In genomic region chr7:19558527-19558926, GRCh38 we compare ENCODE assay signal across 25 cellular contexts.
A peak's percentile ranks its signal among the peaks of the same experiment; 100 is the strongest.
DNase-seq lines count a peak whose midpoint lies in the region; ATAC-seq and TF ChIP-seq lines count a peak whose summit lies in the region.
"Had no signal": no experiment of that assay in that cellular context is flagged by ENCODE, and none has a peak within 500 bp of the region (broad histone marks: within the 10 kb centered on the region; RNA-seq: fewer than 3 reads in every experiment).

No MANE protein-coding gene starts in this region.

- H3K4me1 Mint-ChIP-seq in osteocyte (ENCODE audit: unreplicated experiment) (peaks cover 59% of the 10 kb centered on the region), endothelial cell (ENCODE audit: unreplicated experiment) (no peaks in the 10 kb centered on the region), WTC11 (no peaks in the 10 kb centered on the region)
- H3K4me1 Mint-ChIP-seq: activated CD4-positive, alpha-beta T cell treated with anti-CD3 and anti-CD28 coated beads, Interleukin-2, amount 10 ng/mL, durations not matched to agents 7 days and 5 days; IgD-negative memory B cell; neural progenitor cell had no signal

- no peak overlapping the region for H3K4me3 Mint-ChIP-seq in osteocyte (ENCODE audit: unreplicated experiment)
- H3K4me3 Mint-ChIP-seq in endothelial cell (ENCODE audit: unreplicated experiment), result no peak overlapping the region
- H3K4me3 Mint-ChIP-seq in WTC11, result no peak overlapping the region
- H3K4me3 Mint-ChIP-seq: activated CD4-positive, alpha-beta T cell treated with anti-CD3 and anti-CD28 coated beads, Interleukin-2, amount 10 ng/mL, durations not matched to agents 7 days and 5 days; neural progenitor cell had no signal

- POLR2A ChIA-PET in WTC11 (lab: Charles Lee), result no interaction called here

- no peak overlapping the region for H3K4me3 ChIP-seq in epithelial cell of esophagus (ENCODE audit: low read length)
- H3K4me3 ChIP-seq: neural progenitor cell, right lobe of liver, SJCRH30 had no signal

- TF ChIP-seq CTCF in epithelial cell of esophagus (IDR thresholded peaks at IDR 0.05; ENCODE audit: insufficient read depth, low read depth, low read length, missing control alignments), result no peak
- no peak for TF ChIP-seq CTCF in osteocyte (IDR thresholded peaks at IDR 0.05)
- TF ChIP-seq CTCF in endothelial cell (IDR thresholded peaks at IDR 0.05; ENCODE audit: unreplicated experiment), result no peak
- TF ChIP-seq CTCF in WTC11 (IDR thresholded peaks at IDR 0.05), result no peak

- H3K9me3 Mint-ChIP-seq in osteocyte (ENCODE audit: unreplicated experiment) (peaks cover 17% of the 10 kb centered on the region), endothelial cell (ENCODE audit: unreplicated experiment) (no peaks in the 10 kb centered on the region), WTC11 (no peaks in the 10 kb centered on the region)
- H3K9me3 Mint-ChIP-seq: activated CD4-positive, alpha-beta T cell treated with anti-CD3 and anti-CD28 coated beads, Interleukin-2, amount 10 ng/mL, durations not matched to agents 7 days and 5 days; neural progenitor cell had no signal

- H3K27ac Mint-ChIP-seq in osteocyte (ENCODE audit: unreplicated experiment) (peak overlapping the region; percentile 97), endothelial cell (ENCODE audit: unreplicated experiment) (no peak overlapping the region), WTC11 (no peak overlapping the region)
- H3K27ac Mint-ChIP-seq: activated CD4-positive, alpha-beta T cell treated with anti-CD3 and anti-CD28 coated beads, Interleukin-2, amount 10 ng/mL, durations not matched to agents 7 days and 5 days; IgD-negative memory B cell; neural progenitor cell had no signal

- CTCF ChIA-PET in WTC11 (lab: Charles Lee), result no interaction called here

- no peak for ATAC-seq in HG02852 (IDR thresholded peaks at IDR 0.05; ENCODE audit: unreplicated experiment)
- ATAC-seq in WTC11, result no peak
- ATAC-seq: right lobe of liver had no signal

- H3K27me3 Mint-ChIP-seq in osteocyte (ENCODE audit: unreplicated experiment), result no peaks in the 10 kb centered on the region
- no peaks in the 10 kb centered on the region for H3K27me3 Mint-ChIP-seq in endothelial cell (ENCODE audit: unreplicated experiment)
- no peaks in the 10 kb centered on the region for H3K27me3 Mint-ChIP-seq in WTC11 (ENCODE audit: low read depth)
- H3K27me3 Mint-ChIP-seq: activated CD4-positive, alpha-beta T cell treated with anti-CD3 and anti-CD28 coated beads, Interleukin-2, amount 10 ng/mL, durations not matched to agents 7 days and 5 days; IgD-negative memory B cell had no signal

- peak; percentile 85 for DNase-seq in ELR (ENCODE audit: low read depth)
- peak; percentile 84 for DNase-seq in RPMI7951 (ENCODE audit: low read depth)
- DNase-seq in epithelial cell of esophagus (ENCODE audit: low read depth), result peak; percentile 36
- DNase-seq in osteocyte (ENCODE audit: extremely low spot score, unreplicated experiment), result no peak
- DNase-seq in NCI-H187 treated with DMSO at 0.1 percent for 48 hours (lab: John Stamatoyannopoulos, UW), result no peak
- DNase-seq in endothelial cell (ENCODE audit: low spot score), result no peak
- DNase-seq in WTC11 (ENCODE audit: low spot score), result no peak
- DNase-seq: activated CD4-positive, alpha-beta T cell treated with anti-CD3 and anti-CD28 coated beads, Interleukin-2, amount 10 ng/mL, durations not matched to agents 7 days and 5 days; AML-193; aorta; Caco-2; dermis blood vessel endothelial cell; erythroblast; kidney glomerular epithelial cell; NCI-H2029 treated with DMSO at 0.1 percent for 48 hours; NCI-H510A; right lobe of liver; SJCRH30; stimulated activated CD4-positive, alpha-beta T cell treated with anti-CD3 and anti-CD28 coated beads, Interleukin-4, amount 100 ng/mL, for 4 hours; stimulated activated CD8-positive, alpha-beta memory T cell treated with anti-CD3 and anti-CD28 coated beads, Interleukin-4, amount 100 ng/mL, for 48 hours; substantia nigra; T1000 had no signal

- H3K36me3 Mint-ChIP-seq in osteocyte (ENCODE audit: unreplicated experiment) (no peaks in the 10 kb centered on the region), endothelial cell (ENCODE audit: low read depth, unreplicated experiment) (no peaks in the 10 kb centered on the region), WTC11 (no peaks in the 10 kb centered on the region)
- H3K36me3 Mint-ChIP-seq: IgD-negative memory B cell, neural progenitor cell had no signal

TF ChIP-seq in WTC11, 78 proteins besides CTCF, POLR2A, EP300 and RAD21:
- TF ChIP-seq NR1H2 (CRISPR knock-in tag; IDR thresholded peaks at IDR 0.05) (no peak), ZNF263 (CRISPR knock-in tag; IDR thresholded peaks at IDR 0.05; ENCODE audit: low read depth) (no peak), KAT7 (CRISPR knock-in tag; IDR thresholded peaks at IDR 0.05; ENCODE audit: borderline replicate concordance) (no peak), RORB (CRISPR knock-in tag; IDR thresholded peaks at IDR 0.05) (no peak), ZNF512 (CRISPR knock-in tag; IDR thresholded peaks at IDR 0.05; ENCODE audit: borderline replicate concordance) (no peak)
TF ChIP-seq in WTC11: peak in this region for 0.

Comparison
In these comparisons a context has a peak if more than half of its experiments do, and no peak if none do; other contexts are left out.
1. DNase-seq: peak in ELR (single experiment), RPMI7951 (single experiment) and epithelial cell of esophagus (single experiment); none in osteocyte (single experiment), NCI-H187 treated with DMSO at 0.1 percent for 48 hours (single experiment), endothelial cell (single experiment) and WTC11 (single experiment).